Comparison of ENCODE assay signal across 1 cellular context in the genomic region with DNA sequence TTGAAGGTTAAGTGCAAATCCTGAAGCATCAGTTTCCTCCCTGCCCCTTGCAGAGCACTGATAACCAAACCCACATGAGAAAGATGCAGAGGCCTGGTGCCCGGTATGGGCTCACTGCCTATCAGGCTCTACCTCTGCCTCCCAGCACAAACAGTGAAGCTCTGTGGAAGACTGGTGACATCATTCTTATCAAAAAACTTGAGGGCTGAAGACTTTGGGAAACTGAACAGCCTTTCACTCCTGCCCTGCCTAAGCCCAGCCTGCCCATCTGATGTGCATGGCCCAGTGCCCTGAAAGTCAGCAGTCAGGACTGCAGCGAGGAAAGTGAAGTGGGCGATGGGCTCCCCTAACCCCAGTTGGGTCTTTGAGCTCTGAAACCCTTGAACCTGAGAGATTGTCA.
A peak's percentile ranks its signal among the peaks of the same experiment; 100 is the strongest.
TF ChIP-seq lines count a peak whose summit lies in the region.

No MANE protein-coding gene starts in this region.

TF ChIP-seq in HepG2, 621 proteins besides CTCF, POLR2A, EP300 and RAD21:
- TF ChIP-seq, protein P1, sequence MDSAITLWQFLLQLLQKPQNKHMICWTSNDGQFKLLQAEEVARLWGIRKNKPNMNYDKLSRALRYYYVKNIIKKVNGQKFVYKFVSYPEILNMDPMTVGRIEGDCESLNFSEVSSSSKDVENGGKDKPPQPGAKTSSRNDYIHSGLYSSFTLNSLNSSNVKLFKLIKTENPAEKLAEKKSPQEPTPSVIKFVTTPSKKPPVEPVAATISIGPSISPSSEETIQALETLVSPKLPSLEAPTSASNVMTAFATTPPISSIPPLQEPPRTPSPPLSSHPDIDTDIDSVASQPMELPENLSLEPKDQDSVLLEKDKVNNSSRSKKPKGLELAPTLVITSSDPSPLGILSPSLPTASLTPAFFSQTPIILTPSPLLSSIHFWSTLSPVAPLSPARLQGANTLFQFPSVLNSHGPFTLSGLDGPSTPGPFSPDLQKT (CRISPR knock-in tag; IDR thresholded peaks at IDR 0.05; ENCODE audit: borderline replicate concordance): no peak
- TF ChIP-seq ATF7 (IDR thresholded peaks at IDR 0.05) (peak; percentile 38), ATF7 (CRISPR knock-in tag; IDR thresholded peaks at IDR 0.05) (no peak), RAD51 (IDR thresholded peaks at IDR 0.05; ENCODE audit: borderline replicate concordance) (no peak), ZNF333 (CRISPR knock-in tag; IDR thresholded peaks at IDR 0.05; ENCODE audit: borderline replicate concordance) (no peak), CEBPB (IDR thresholded peaks at IDR 0.05; ENCODE audit: borderline replicate concordance, low read depth, low read length) (no peak), MEIS1 (CRISPR knock-in tag; IDR thresholded peaks at IDR 0.05; ENCODE audit: borderline replicate concordance) (no peak), MEF2D (CRISPR knock-in tag; IDR thresholded peaks at IDR 0.05) (no peak), ZBTB42 (CRISPR knock-in tag; IDR thresholded peaks at IDR 0.05) (no peak), REPIN1 (CRISPR knock-in tag; IDR thresholded peaks at IDR 0.05; ENCODE audit: borderline replicate concordance, low read depth) (no peak), ZNF619 (CRISPR knock-in tag; IDR thresholded peaks at IDR 0.05) (0 out of 2 replicates have a peak, but pooled peaks have one; percentile 34)
- TF ChIP-seq, protein P2, sequence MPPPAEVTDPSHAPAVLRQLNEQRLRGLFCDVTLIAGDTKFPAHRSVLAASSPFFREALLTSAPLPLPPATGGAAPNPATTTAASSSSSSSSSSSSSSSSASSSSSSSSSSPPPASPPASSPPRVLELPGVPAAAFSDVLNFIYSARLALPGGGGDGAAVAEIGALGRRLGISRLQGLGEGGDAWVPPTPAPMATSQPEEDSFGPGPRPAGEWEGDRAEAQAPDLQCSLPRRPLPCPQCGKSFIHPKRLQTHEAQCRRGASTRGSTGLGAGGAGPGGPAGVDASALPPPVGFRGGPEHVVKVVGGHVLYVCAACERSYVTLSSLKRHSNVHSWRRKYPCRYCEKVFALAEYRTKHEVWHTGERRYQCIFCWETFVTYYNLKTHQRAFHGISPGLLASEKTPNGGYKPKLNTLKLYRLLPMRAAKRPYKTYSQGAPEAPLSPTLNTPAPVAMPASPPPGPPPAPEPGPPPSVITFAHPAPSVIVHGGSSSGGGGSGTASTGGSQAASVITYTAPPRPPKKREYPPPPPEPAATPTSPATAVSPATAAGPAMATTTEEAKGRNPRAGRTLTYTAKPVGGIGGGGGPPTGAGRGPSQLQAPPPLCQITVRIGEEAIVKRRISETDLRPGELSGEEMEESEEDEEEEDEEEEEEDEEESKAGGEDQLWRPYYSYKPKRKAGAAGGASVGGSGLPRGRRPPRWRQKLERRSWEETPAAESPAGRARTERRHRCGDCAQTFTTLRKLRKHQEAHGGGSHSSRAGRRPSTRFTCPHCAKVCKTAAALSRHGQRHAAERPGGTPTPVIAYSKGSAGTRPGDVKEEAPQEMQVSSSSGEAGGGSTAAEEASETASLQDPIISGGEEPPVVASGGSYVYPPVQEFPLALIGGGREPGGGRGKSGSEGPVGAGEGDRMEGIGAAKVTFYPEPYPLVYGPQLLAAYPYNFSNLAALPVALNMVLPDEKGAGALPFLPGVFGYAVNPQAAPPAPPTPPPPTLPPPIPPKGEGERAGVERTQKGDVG (CRISPR knock-in tag; IDR thresholded peaks at IDR 0.05; ENCODE audit: borderline replicate concordance): no peak
- TF ChIP-seq, protein P3, sequence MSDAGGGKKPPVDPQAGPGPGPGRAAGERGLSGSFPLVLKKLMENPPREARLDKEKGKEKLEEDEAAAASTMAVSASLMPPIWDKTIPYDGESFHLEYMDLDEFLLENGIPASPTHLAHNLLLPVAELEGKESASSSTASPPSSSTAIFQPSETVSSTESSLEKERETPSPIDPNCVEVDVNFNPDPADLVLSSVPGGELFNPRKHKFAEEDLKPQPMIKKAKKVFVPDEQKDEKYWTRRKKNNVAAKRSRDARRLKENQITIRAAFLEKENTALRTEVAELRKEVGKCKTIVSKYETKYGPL (CRISPR knock-in tag; IDR thresholded peaks at IDR 0.05): no peak
- TF ChIP-seq, protein P4, sequence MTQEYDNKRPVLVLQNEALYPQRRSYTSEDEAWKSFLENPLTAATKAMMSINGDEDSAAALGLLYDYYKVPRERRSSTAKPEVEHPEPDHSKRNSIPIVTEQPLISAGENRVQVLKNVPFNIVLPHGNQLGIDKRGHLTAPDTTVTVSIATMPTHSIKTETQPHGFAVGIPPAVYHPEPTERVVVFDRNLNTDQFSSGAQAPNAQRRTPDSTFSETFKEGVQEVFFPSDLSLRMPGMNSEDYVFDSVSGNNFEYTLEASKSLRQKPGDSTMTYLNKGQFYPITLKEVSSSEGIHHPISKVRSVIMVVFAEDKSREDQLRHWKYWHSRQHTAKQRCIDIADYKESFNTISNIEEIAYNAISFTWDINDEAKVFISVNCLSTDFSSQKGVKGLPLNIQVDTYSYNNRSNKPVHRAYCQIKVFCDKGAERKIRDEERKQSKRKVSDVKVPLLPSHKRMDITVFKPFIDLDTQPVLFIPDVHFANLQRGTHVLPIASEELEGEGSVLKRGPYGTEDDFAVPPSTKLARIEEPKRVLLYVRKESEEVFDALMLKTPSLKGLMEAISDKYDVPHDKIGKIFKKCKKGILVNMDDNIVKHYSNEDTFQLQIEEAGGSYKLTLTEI (CRISPR knock-in tag; conservative IDR thresholded peaks at IDR 0.05): no peak
